In genomic region chr15:39629376-39629775, GRCh38 we compare ENCODE assay signal across 8 cellular contexts. TPM values are rescaled to one million over a fixed set of nuclear protein-coding genes. Genes with fewer than 3 reads are reported as not detected.
DNase-seq lines count a peak whose midpoint lies in the region; FAIRE-seq and TF ChIP-seq lines count a peak whose summit lies in the region.

No MANE protein-coding gene starts in this region.

- TF ChIP-seq POLR2A in GM12891 (IDR thresholded peaks at IDR 0.05; ENCODE audit: low read depth, low read length) = no peak

- FAIRE-seq in GM12891 (lab: Jason Lieb, UNC) = no peak

- no peaks in the 10 kb centered on the region for H3K9me3 ChIP-seq in hepatocyte (ENCODE audit: low read depth)

- H3K27me3 ChIP-seq in hepatocyte = no peaks in the 10 kb centered on the region

- WGBS in hepatocyte (ENCODE audit: low lambda C conversion rate, missing lambda C conversion rate) = 77% methylated on average over 5 of the region's 5 CpGs

- H3K4me2 ChIP-seq in hepatocyte = no peak overlapping the region

- no peak for TF ChIP-seq CTCF in hepatocyte (IDR thresholded peaks at IDR 0.05; ENCODE audit: poor library complexity)

- no peak overlapping the region for H3K4me3 ChIP-seq in hepatocyte

- H4K20me1 ChIP-seq in hepatocyte (ENCODE audit: insufficient read depth, poor library complexity, severe bottlenecking) = no peaks in the 10 kb centered on the region

- H3K9me2 ChIP-seq in hepatocyte (replicated peaks; ENCODE audit: insufficient read depth) = no peaks in the 10 kb centered on the region

- peaks cover 17% of the 10 kb centered on the region for H3K4me1 ChIP-seq in hepatocyte (ENCODE audit: insufficient read depth)

- peak overlapping the region; percentile 66 for H3K27ac ChIP-seq in hepatocyte

- H3K79me2 ChIP-seq in hepatocyte = no peaks in the 10 kb centered on the region

- no peak overlapping the region for H2AFZ ChIP-seq in hepatocyte

- H3K36me3 ChIP-seq in hepatocyte (replicated peaks; ENCODE audit: insufficient read depth, low read depth) = no peaks in the 10 kb centered on the region

- DNase-seq in NOMO-1 treated with dmso at 0.1 percent for 144 hours (lab: John Stamatoyannopoulos, UW; ENCODE audit: unreplicated experiment) (peak; percentile 30), activated T-cell treated with anti-CD3 and anti-CD28 coated beads for 24 hours (ENCODE audit: low read depth) (peak; percentile 51), hepatocyte (ENCODE audit: low spot score) (peak; percentile 23), GM12891 (ENCODE audit: insufficient read length, low spot score) (no peak), DMS 273 (lab: John Stamatoyannopoulos, UW; ENCODE audit: unreplicated experiment) (no peak), GDM1 (lab: John Stamatoyannopoulos, UW) (no peak), AG08396 (ENCODE audit: low spot score) (no peak)
- DNase-seq in stimulated activated CD8-positive, alpha-beta memory T cell treated with anti-CD3 and anti-CD28 coated beads, Interleukin-7, amount 100 ng/mL, for 4 hours (ENCODE audit: low read depth in 2 of 2) = peak; percentile 69 to 70

TF ChIP-seq in GM12891, 5 proteins besides CTCF, POLR2A, EP300 and RAD21:
- TF ChIP-seq PAX5 (IDR thresholded peaks at IDR 0.05; ENCODE audit: insufficient read depth, low read length, severe bottlenecking) = no peak
- no peak for TF ChIP-seq SPI1 (IDR thresholded peaks at IDR 0.05; ENCODE audit: low read depth, low read length)
- TF ChIP-seq POLR2AphosphoS5 (IDR thresholded peaks at IDR 0.05; ENCODE audit: low read depth, low read length) = no peak
- TF ChIP-seq TAF1 (IDR thresholded peaks at IDR 0.05; ENCODE audit: low read depth, low read length) = no peak
- TF ChIP-seq POU2F2 (IDR thresholded peaks at IDR 0.05; ENCODE audit: low read depth, low read length) = no peak

RNA-seq across cellular contexts. Expression of gene THBS1, which starts 48.5 kb away (rescaled TPM):
- 191 and 220 TPM in 2 replicates for total RNA-seq in hepatocyte
- polyA plus RNA-seq in hepatocyte = 82.9 and 105 TPM in 2 replicates
- 0.24 TPM for polyA plus RNA-seq in GM12891 (2012; ENCODE audit: low read depth, missing spikeins)

Comparison
In these comparisons a context has a peak if more than half of its experiments do, and no peak if none do; other contexts are left out.
1. DNase-seq: peak in NOMO-1 treated with dmso at 0.1 percent for 144 hours (single experiment), activated T-cell treated with anti-CD3 and anti-CD28 coated beads for 24 hours (single experiment), hepatocyte (single experiment) and stimulated activated CD8-positive, alpha-beta memory T cell treated with anti-CD3 and anti-CD28 coated beads, Interleukin-7, amount 100 ng/mL, for 4 hours (2 of 2); none in GM12891 (single experiment), DMS 273 (single experiment), GDM1 (single experiment) and AG08396 (single experiment).